ENCODE assay signal across 15 cellular contexts in the genomic region with DNA sequence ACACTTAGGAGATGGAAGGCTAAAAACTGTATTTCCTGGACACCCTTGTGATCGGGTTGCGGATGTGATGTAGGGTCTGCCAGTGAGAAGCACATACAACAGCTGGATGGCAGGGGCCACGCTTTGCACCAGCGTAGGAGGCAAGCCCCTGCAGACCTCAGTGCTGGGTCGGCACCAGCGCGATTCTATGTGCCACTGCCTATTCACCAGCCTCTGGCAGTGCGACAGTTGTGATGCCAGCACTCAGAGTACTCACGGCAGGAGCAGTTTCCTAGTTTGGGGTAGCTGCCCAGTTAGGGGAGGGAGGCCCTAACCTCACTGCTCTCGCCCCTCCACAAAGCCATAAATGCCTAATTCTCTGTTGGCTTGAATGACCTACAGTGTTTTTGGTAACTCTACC. TPM values are rescaled to one million over a fixed set of nuclear protein-coding genes. Genes with fewer than 3 reads are reported as not detected.
A peak's percentile ranks its signal among the peaks of the same experiment; 100 is the strongest.
DNase-seq lines count a peak whose midpoint lies in the region; ATAC-seq and TF ChIP-seq lines count a peak whose summit lies in the region.
"Had no signal": no experiment of that assay in that cellular context is flagged by ENCODE, and none has a peak within 500 bp of the region (broad histone marks: within the 10 kb centered on the region; RNA-seq: fewer than 3 reads in every experiment).

No MANE protein-coding gene starts in this region.

- DNase-seq in heart left ventricle (no peak), left cardiac atrium (no peak), globus pallidus (ENCODE audit: low spot score) (peak; percentile 59), nucleus accumbens (lab: John Stamatoyannopoulos, UW) (peak in 30 of 56 donors; percentile 0 to 51 (median 22)), type B pancreatic cell (ENCODE audit: extremely low spot score, unreplicated experiment) (no peak), NCI-H526 (lab: John Stamatoyannopoulos, UW) (no peak)
- no peak for DNase-seq in activated naive CD4-positive, alpha-beta T cell treated with anti-CD3 and anti-CD28 coated beads, Interleukin-2, amount 10 ng/mL, durations not matched to agents 7 days and 5 days
- DNase-seq in stimulated activated CD4-positive, alpha-beta T cell treated with anti-CD3 and anti-CD28 coated beads, Interleukin-15, amount 100 ng/mL, for 24 hours, result no peak
- DNase-seq: Caco-2, NCI-H1092, NCI-H1694, NCI-H2171 had no signal

- CTCF ChIA-PET in activated naive CD4-positive, alpha-beta T cell treated with anti-CD3 and anti-CD28 coated beads, Interleukin-2, amount 10 ng/mL, durations not matched to agents 7 days and 5 days (lab: Charles Lee), result no interaction called here

- H3K9me3 Mint-ChIP-seq in type B pancreatic cell, result no peaks in the 10 kb centered on the region
- H3K9me3 Mint-ChIP-seq in activated naive CD4-positive, alpha-beta T cell treated with anti-CD3 and anti-CD28 coated beads, Interleukin-2, amount 10 ng/mL, durations not matched to agents 7 days and 5 days, result no peaks in the 10 kb centered on the region

- TF ChIP-seq POLR2A in heart left ventricle (IDR thresholded peaks at IDR 0.05), result no peak

- 76 to 83% (median 81%) methylated on average over 8 to 10 of the region's 10 CpGs for WGBS in heart left ventricle, 4 donors

- no peaks in the 10 kb centered on the region for H3K27me3 ChIP-seq in heart left ventricle

- no peak overlapping the region for H3K27ac ChIP-seq in heart left ventricle
- H3K27ac ChIP-seq: C4-2B had no signal

- intact Hi-C loops in heart left ventricle (cut with DNase I) (no loop called here), left cardiac atrium (cut with DNase I) (no loop called here)

- H3K4me3 Mint-ChIP-seq in type B pancreatic cell, result peak overlapping the region; percentile 0
- no peak overlapping the region for H3K4me3 Mint-ChIP-seq in activated naive CD4-positive, alpha-beta T cell treated with anti-CD3 and anti-CD28 coated beads, Interleukin-2, amount 10 ng/mL, durations not matched to agents 7 days and 5 days

- peaks cover 8% of the 10 kb centered on the region for H3K36me3 Mint-ChIP-seq in type B pancreatic cell
- H3K36me3 Mint-ChIP-seq in activated naive CD4-positive, alpha-beta T cell treated with anti-CD3 and anti-CD28 coated beads, Interleukin-2, amount 10 ng/mL, durations not matched to agents 7 days and 5 days, result peaks cover 31% of the 10 kb centered on the region

- H3K27me3 Mint-ChIP-seq in type B pancreatic cell, result no peaks in the 10 kb centered on the region
- no peaks in the 10 kb centered on the region for H3K27me3 Mint-ChIP-seq in activated naive CD4-positive, alpha-beta T cell treated with anti-CD3 and anti-CD28 coated beads, Interleukin-2, amount 10 ng/mL, durations not matched to agents 7 days and 5 days

- TF ChIP-seq CTCF in heart left ventricle (IDR thresholded peaks at IDR 0.05), result no peak
- TF ChIP-seq CTCF in type B pancreatic cell (conservative IDR thresholded peaks at IDR 0.05), result no peak

- H3K27ac Mint-ChIP-seq in type B pancreatic cell, result no peak overlapping the region
- no peak overlapping the region for H3K27ac Mint-ChIP-seq in activated naive CD4-positive, alpha-beta T cell treated with anti-CD3 and anti-CD28 coated beads, Interleukin-2, amount 10 ng/mL, durations not matched to agents 7 days and 5 days

- no peak overlapping the region for H3K4me3 ChIP-seq in heart left ventricle
- H3K4me3 ChIP-seq: K562 had no signal

- H3K4me1 ChIP-seq in heart left ventricle, result peaks cover 0 to 68% (median 30%) of the 10 kb centered on the region in 12 donors
- H3K4me1 ChIP-seq: Caco-2 had no signal

- no peaks in the 10 kb centered on the region for H3K9me3 ChIP-seq in heart left ventricle
- H3K9me3 ChIP-seq: Caco-2 had no signal

- ATAC-seq in heart left ventricle (peak; percentile 29 to 51 (median 40)), left cardiac atrium (no peak)
- ATAC-seq: HCT116, K562 had no signal

- H3K4me1 Mint-ChIP-seq in type B pancreatic cell (ENCODE audit: unreplicated experiment), result peaks cover 15% of the 10 kb centered on the region
- H3K4me1 Mint-ChIP-seq in activated naive CD4-positive, alpha-beta T cell treated with anti-CD3 and anti-CD28 coated beads, Interleukin-2, amount 10 ng/mL, durations not matched to agents 7 days and 5 days, result peaks cover 52% of the 10 kb centered on the region

- peaks cover 0 to 3% (median 0%) of the 10 kb centered on the region in 9 donors for H3K36me3 ChIP-seq in heart left ventricle

RNA-seq across cellular contexts. Expression of a gene that starts 31.6 kb away (rescaled TPM):
- 10 to 100 TPM in 8 of 9 donors, 1 to 10 TPM in 1; 8.2 to 25.2 (median 11.2) TPM for total RNA-seq in heart left ventricle
- 10 to 100 TPM in 1 of 2 donors, 1 to 10 TPM in 1; 3.8 to 12.0 TPM for polyA plus RNA-seq in heart left ventricle
- 10 to 100 TPM; 16.1 to 18.4 TPM for total RNA-seq in left cardiac atrium
- 40.9 and 134 TPM in 2 replicates for total RNA-seq in type B pancreatic cell (ENCODE audit: low replicate concordance)

Comparison
In these comparisons a context has a peak if more than half of its experiments do, and no peak if none do; other contexts are left out.
1. ATAC-seq: peak in heart left ventricle (4 of 4); none in left cardiac atrium (0 of 2).
2. DNase-seq: peak in globus pallidus (single experiment) and nucleus accumbens (30 of 56); none in heart left ventricle (0 of 5), left cardiac atrium (single experiment), type B pancreatic cell (single experiment), activated naive CD4-positive, alpha-beta T cell treated with anti-CD3 and anti-CD28 coated beads, Interleukin-2, amount 10 ng/mL, durations not matched to agents 7 days and 5 days (single experiment), stimulated activated CD4-positive, alpha-beta T cell treated with anti-CD3 and anti-CD28 coated beads, Interleukin-15, amount 100 ng/mL, for 24 hours (single experiment) and NCI-H526 (0 of 2).